Comparison of ENCODE assay signal across 14 cellular contexts in the genomic region with DNA sequence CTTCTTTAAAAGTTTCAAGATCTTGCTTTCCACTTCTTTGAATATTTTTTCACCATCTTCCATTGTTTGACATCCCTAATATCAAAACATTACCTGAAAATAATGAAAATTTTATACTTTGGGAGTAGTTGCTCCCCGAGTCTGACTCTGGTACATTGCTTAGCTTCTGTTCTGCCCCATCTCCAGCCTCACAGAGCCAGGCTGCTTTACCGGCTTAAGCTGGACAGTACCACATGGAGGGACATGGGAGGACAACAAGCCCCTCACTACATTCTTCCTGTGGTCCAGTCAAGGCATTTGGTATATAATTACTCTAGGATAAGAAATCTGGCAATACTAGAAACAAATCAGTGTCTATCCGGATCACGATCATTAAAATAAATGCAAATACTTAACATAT.
"Had no signal": no experiment of that assay in that cellular context is flagged by ENCODE, and none has a peak within 500 bp of the region (broad histone marks: within the 10 kb centered on the region; RNA-seq: fewer than 3 reads in every experiment).

No MANE protein-coding gene starts in this region.

- H3K27me3 ChIP-seq: gastrocnemius medialis, hepatocyte, right atrium auricular region, sigmoid colon, transverse colon, uterus had no signal

- H3K27ac ChIP-seq: gastrocnemius medialis, heart left ventricle, hepatocyte, lower lobe of right lung, prostate gland, right atrium auricular region, sigmoid colon, thoracic aorta, transverse colon, upper lobe of right lung, uterus had no signal

- DNase-seq: cortex of kidney; effector CD4-positive, alpha-beta T cell; gastrocnemius medialis; left ventricle myocardium superior; lower lobe of right lung; sigmoid colon had no signal
